Comparison of ENCODE assay signal across 9 cellular contexts in genomic region chr15:89101302-89102191, GRCh38. TPM values are rescaled to one million over a fixed set of nuclear protein-coding genes. Genes with fewer than 3 reads are reported as not detected.
A peak's percentile ranks its signal among the peaks of the same experiment; 100 is the strongest.
DNase-seq lines count a peak whose midpoint lies in the region; ATAC-seq and TF ChIP-seq lines count a peak whose summit lies in the region.
"Had no signal": no experiment of that assay in that cellular context is flagged by ENCODE, and none has a peak within 500 bp of the region (broad histone marks: within the 10 kb centered on the region; RNA-seq: fewer than 3 reads in every experiment).

No MANE protein-coding gene starts in this region.

- H3K9me3 ChIP-seq in HAP-1 = no peaks in the 10 kb centered on the region

- no peaks in the 10 kb centered on the region for H3K9me3 Mint-ChIP-seq in activated CD4-positive, alpha-beta T cell treated with anti-CD3 and anti-CD28 coated beads for 36 hours (ENCODE audit: low read depth)
- H3K9me3 Mint-ChIP-seq in activated CD4-positive, alpha-beta T cell treated with anti-CD3 and anti-CD28 coated beads, Interleukin-2, amount 10 ng/mL, durations not matched to agents 24 days and 14 days = no peaks in the 10 kb centered on the region

- peaks cover 23% of the 10 kb centered on the region for H3K36me3 Mint-ChIP-seq in activated CD4-positive, alpha-beta T cell treated with anti-CD3 and anti-CD28 coated beads for 36 hours (ENCODE audit: low read depth)
- H3K36me3 Mint-ChIP-seq in activated CD4-positive, alpha-beta T cell treated with anti-CD3 and anti-CD28 coated beads, Interleukin-2, amount 10 ng/mL, durations not matched to agents 24 days and 14 days (ENCODE audit: low read depth) = peaks cover 28% of the 10 kb centered on the region

- POLR2A ChIA-PET in activated CD4-positive, alpha-beta T cell treated with anti-CD3 and anti-CD28 coated beads for 36 hours (lab: Charles Lee) = no interaction called here

- H3K4me1 Mint-ChIP-seq in activated CD4-positive, alpha-beta T cell treated with anti-CD3 and anti-CD28 coated beads for 36 hours = peaks cover 18% of the 10 kb centered on the region
- H3K4me1 Mint-ChIP-seq in activated CD4-positive, alpha-beta T cell treated with anti-CD3 and anti-CD28 coated beads, Interleukin-2, amount 10 ng/mL, durations not matched to agents 24 days and 14 days = peaks cover 19% of the 10 kb centered on the region

- no peak overlapping the region for H3K4me3 ChIP-seq in cardiac fibroblast (replicated peaks in 1 of 2; ENCODE audit: low read depth in 2 of 2, low read length in 2 of 2)
- H3K4me3 ChIP-seq in lower leg skin (ENCODE audit: low read depth, poor library complexity, severe bottlenecking) = no peak overlapping the region
- H3K4me3 ChIP-seq in HAP-1 = no peak overlapping the region
- H3K4me3 ChIP-seq: SK-N-MC had no signal

- no peak for TF ChIP-seq POLR2A in lower leg skin (IDR thresholded peaks at IDR 0.05)

- no peak overlapping the region for H3K4me3 Mint-ChIP-seq in activated CD4-positive, alpha-beta T cell treated with anti-CD3 and anti-CD28 coated beads for 36 hours
- no peak overlapping the region for H3K4me3 Mint-ChIP-seq in activated CD4-positive, alpha-beta T cell treated with anti-CD3 and anti-CD28 coated beads, Interleukin-2, amount 10 ng/mL, durations not matched to agents 24 days and 14 days

- H3K27me3 ChIP-seq in HAP-1 (ENCODE audit: low read depth) = no peaks in the 10 kb centered on the region

- in situ Hi-C loops in HAP-1 (cut with MboI; ENCODE audit: low sequenced_read_pairs) = no loop called here
- in situ Hi-C loops in GM13977 (cut with MboI; ENCODE audit: low pct_unique_long_range_greater_than_20kb, low sequenced_read_pairs, unreplicated experiment) = no loop called here

- intact Hi-C loops in activated CD4-positive, alpha-beta T cell treated with anti-CD3 and anti-CD28 coated beads for 36 hours (cut with DNase I, micrococcal nuclease) = no loop called here
- intact Hi-C loops in activated CD4-positive, alpha-beta T cell treated with anti-CD3 and anti-CD28 coated beads, Interleukin-2, amount 10 ng/mL, durations not matched to agents 24 days and 14 days (cut with micrococcal nuclease) = no loop called here
- intact Hi-C loops in lower leg skin (cut with DNase I; ENCODE audit: low total_unique reads) = no loop called here

- H3K27me3 Mint-ChIP-seq in activated CD4-positive, alpha-beta T cell treated with anti-CD3 and anti-CD28 coated beads for 36 hours = no peaks in the 10 kb centered on the region
- no peaks in the 10 kb centered on the region for H3K27me3 Mint-ChIP-seq in activated CD4-positive, alpha-beta T cell treated with anti-CD3 and anti-CD28 coated beads, Interleukin-2, amount 10 ng/mL, durations not matched to agents 24 days and 14 days

- TF ChIP-seq CTCF in cardiac fibroblast (IDR thresholded peaks at IDR 0.05; ENCODE audit: low read depth, low read length) (no peak), lower leg skin (IDR thresholded peaks at IDR 0.05) (no peak), GM13977 (IDR thresholded peaks at IDR 0.05; ENCODE audit: extremely low read depth, insufficient read depth, missing control alignments) (no peak)

- ATAC-seq in activated CD4-positive, alpha-beta T cell treated with anti-CD3 and anti-CD28 coated beads for 36 hours = peak; percentile 66

- peak overlapping the region; percentile 21 for H3K27ac Mint-ChIP-seq in activated CD4-positive, alpha-beta T cell treated with anti-CD3 and anti-CD28 coated beads for 36 hours
- no peak overlapping the region for H3K27ac Mint-ChIP-seq in activated CD4-positive, alpha-beta T cell treated with anti-CD3 and anti-CD28 coated beads, Interleukin-2, amount 10 ng/mL, durations not matched to agents 24 days and 14 days

- peaks cover 6% of the 10 kb centered on the region for H3K4me1 ChIP-seq in HAP-1

- no peaks in the 10 kb centered on the region; the same call in 1 of the 2 replicates for H3K36me3 ChIP-seq in HAP-1 (replicated peaks)

- CTCF ChIA-PET in activated CD4-positive, alpha-beta T cell treated with anti-CD3 and anti-CD28 coated beads for 36 hours (lab: Charles Lee) = interaction anchor here (0.7 to 0.8 kb wide), 2 partner anchors 9 to 197 kb away, joined by 3 read pairs; no protein-coding TSS in a partner anchor

- DNase-seq in activated CD4-positive, alpha-beta T cell treated with anti-CD3 and anti-CD28 coated beads for 36 hours = no peak
- no peak for DNase-seq in activated CD4-positive, alpha-beta T cell treated with anti-CD3 and anti-CD28 coated beads, Interleukin-2, amount 10 ng/mL, durations not matched to agents 24 days and 14 days
- peak; percentile 97 to 99 for DNase-seq in cardiac fibroblast (ENCODE audit: low read depth in 2 of 2)
- DNase-seq in lower leg skin (ENCODE audit: low spot score in 2 of 2) = peak; percentile 67 to 89
- DNase-seq in ureter (ENCODE audit: low spot score) = peak; percentile 81
- DNase-seq in stimulated activated CD4-positive, alpha-beta T cell treated with anti-CD3 and anti-CD28 coated beads, Interleukin-4, amount 100 ng/mL, for 1 hour = no peak
- no peak for DNase-seq in HAP-1 (ENCODE audit: low spot score in 2 of 2)
- DNase-seq in GM13977 (ENCODE audit: low spot score) = no peak

- WGBS in lower leg skin, 2 donors = 39 to 40% methylated on average over 8 of the region's 8 CpGs

RNA-seq across cellular contexts. Expression of gene ABHD2, which starts 13.3 kb away (rescaled TPM):
- 10 to 100 TPM; 41.5 to 52.1 TPM for total RNA-seq in activated CD4-positive, alpha-beta T cell treated with anti-CD3 and anti-CD28 coated beads for 36 hours
- 75.2 and 76.6 TPM in 2 replicates for total RNA-seq in activated CD4-positive, alpha-beta T cell treated with anti-CD3 and anti-CD28 coated beads, Interleukin-2, amount 10 ng/mL, durations not matched to agents 24 days and 14 days
- 10 to 100 TPM; 21.5 to 57.3 (median 38.5) TPM for total RNA-seq in lower leg skin
- 134 TPM for total RNA-seq in ureter

Comparison
In these comparisons a context has a peak if more than half of its experiments do, and no peak if none do; other contexts are left out.
1. DNase-seq: peak in cardiac fibroblast (2 of 2), lower leg skin (2 of 2) and ureter (single experiment); none in activated CD4-positive, alpha-beta T cell treated with anti-CD3 and anti-CD28 coated beads for 36 hours (single experiment), activated CD4-positive, alpha-beta T cell treated with anti-CD3 and anti-CD28 coated beads, Interleukin-2, amount 10 ng/mL, durations not matched to agents 24 days and 14 days (single experiment), stimulated activated CD4-positive, alpha-beta T cell treated with anti-CD3 and anti-CD28 coated beads, Interleukin-4, amount 100 ng/mL, for 1 hour (single experiment), HAP-1 (0 of 2) and GM13977 (single experiment).